In genomic region chr6:3898270-3898994, GRCh38 we compare ENCODE assay signal across 2 cellular contexts.
TF ChIP-seq lines count a peak whose summit lies in the region.

No MANE protein-coding gene starts in this region.

TF ChIP-seq in HEK293, 187 proteins besides CTCF, POLR2A, EP300 and RAD21 (continued from another document and continues in another):
- TF ChIP-seq PRDM2 (tag by site-specific recombination; IDR thresholded peaks at IDR 0.05; ENCODE audit: borderline replicate concordance) (no peak), ZNF341 (tag by site-specific recombination; IDR thresholded peaks at IDR 0.05; ENCODE audit: low read depth) (no peak), ZNF629 (tag by site-specific recombination; IDR thresholded peaks at IDR 0.05) (peak; percentile 78), ZNF777 (tag by site-specific recombination; IDR thresholded peaks at IDR 0.05; ENCODE audit: borderline replicate concordance) (no peak), ZNF394 (tag by site-specific recombination; IDR thresholded peaks at IDR 0.05; ENCODE audit: borderline replicate concordance) (0 out of 2 replicates have a peak, but pooled peaks have one; percentile 27), HOXA7 (CRISPR knock-in tag; IDR thresholded peaks at IDR 0.05; ENCODE audit: borderline replicate concordance) (no peak), ZNF324 (tag by site-specific recombination; IDR thresholded peaks at IDR 0.05) (0 out of 2 replicates have a peak, but pooled peaks have one; percentile 23), ZNF169 (tag by site-specific recombination; IDR thresholded peaks at IDR 0.05) (no peak), ZNF24 (tag by site-specific recombination; IDR thresholded peaks at IDR 0.05) (0 out of 2 replicates have a peak, but pooled peaks have one; percentile 60), ZBTB21 (tag by site-specific recombination; IDR thresholded peaks at IDR 0.05) (peak; percentile 61), ZNF335 (tag by site-specific recombination; conservative IDR thresholded peaks at IDR 0.05) (peak; percentile 66; the same call in 1 of the 2 replicates), BCL11A (tag by site-specific recombination; IDR thresholded peaks at IDR 0.05; ENCODE audit: low read depth) (no peak), ZNF350 (tag by site-specific recombination; IDR thresholded peaks at IDR 0.05) (no peak), ZNF639 (tag by site-specific recombination; IDR thresholded peaks at IDR 0.05) (0 out of 2 replicates have a peak, but pooled peaks have one; percentile 51), ZSCAN5A (tag by site-specific recombination; IDR thresholded peaks at IDR 0.05) (no peak), PBX3 (CRISPR knock-in tag; IDR thresholded peaks at IDR 0.05) (no peak), ZNF514 (tag by site-specific recombination; IDR thresholded peaks at IDR 0.05) (no peak)

TF ChIP-seq in K562, 482 proteins besides CTCF, POLR2A, EP300 and RAD21 (continued from another document):
- no peak for TF ChIP-seq ZNF507 (tag; conservative IDR thresholded peaks at IDR 0.05)
- no peak for TF ChIP-seq ZNF41 (CRISPR knock-in tag; conservative IDR thresholded peaks at IDR 0.05)
- TF ChIP-seq RCOR1 (IDR thresholded peaks at IDR 0.05; ENCODE audit: borderline replicate concordance in 1 of 2, low read depth in 2 of 2, low read length in 2 of 2) = no peak
- TF ChIP-seq ZNF212 (CRISPR knock-in tag; IDR thresholded peaks at IDR 0.05) = no peak
- TF ChIP-seq EZH2 (IDR thresholded peaks at IDR 0.05; ENCODE audit: borderline replicate concordance, low read depth, low read length) = no peak
- no peak for TF ChIP-seq THRB (CRISPR knock-in tag; conservative IDR thresholded peaks at IDR 0.05)
- no peak for TF ChIP-seq CBFA2T3 (IDR thresholded peaks at IDR 0.05)
- TF ChIP-seq ZBTB8A (IDR thresholded peaks at IDR 0.05; ENCODE audit: partially characterized antibody) = no peak
- TF ChIP-seq TCF7 (IDR thresholded peaks at IDR 0.05; ENCODE audit: borderline replicate concordance) = no peak
- TF ChIP-seq HNRNPH1 (optimal IDR thresholded peaks at IDR 0.05; ENCODE audit: low read depth, low read length) = no peak
